ENCODE assay signal across 14 cellular contexts in the genomic region with DNA sequence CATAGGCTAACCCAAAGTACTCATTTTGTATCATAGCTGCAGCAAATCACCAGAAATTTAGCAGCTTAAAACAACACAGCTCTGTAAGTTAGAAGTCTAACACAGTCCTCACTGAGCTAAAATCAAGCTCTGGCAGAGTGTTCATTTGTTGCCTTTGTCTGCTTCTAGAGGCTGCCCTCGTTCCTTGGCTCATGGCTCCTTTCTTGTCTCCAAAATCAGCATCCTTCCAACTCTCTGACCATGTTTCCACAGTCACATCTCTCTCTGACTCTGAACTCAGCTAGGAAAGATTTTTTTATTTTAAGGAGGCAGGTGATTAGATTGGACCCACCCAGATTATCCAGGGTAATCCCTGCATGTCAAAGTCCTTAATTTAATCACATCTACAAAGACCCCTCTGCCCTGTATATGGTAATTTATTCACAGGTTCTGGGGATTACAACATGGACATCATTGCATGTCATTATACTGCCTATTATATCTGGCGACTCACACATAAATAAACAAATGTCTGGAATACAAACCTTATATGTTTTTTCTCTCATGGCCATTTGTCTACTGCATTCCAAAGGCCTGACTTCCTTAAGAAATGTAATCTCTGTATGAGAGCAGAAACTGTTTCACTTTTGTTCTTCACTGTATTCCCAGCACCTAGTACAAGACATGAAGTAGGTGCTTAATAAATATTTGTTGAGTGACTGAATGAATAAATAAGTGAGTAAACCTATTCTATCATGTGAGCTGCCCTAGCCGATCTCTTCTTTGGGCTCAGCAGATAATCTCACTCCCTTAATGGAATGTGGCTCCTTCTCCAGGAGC. TPM values are rescaled to one million over a fixed set of nuclear protein-coding genes. Genes with fewer than 3 reads are reported as not detected.
DNase-seq lines count a peak whose midpoint lies in the region; FAIRE-seq and TF ChIP-seq lines count a peak whose summit lies in the region.
"Had no signal": no experiment of that assay in that cellular context is flagged by ENCODE, and none has a peak within 500 bp of the region (broad histone marks: within the 10 kb centered on the region; RNA-seq: fewer than 3 reads in every experiment).

No MANE protein-coding gene starts in this region.

- H3K9me3 ChIP-seq in small intestine (ENCODE audit: control insufficient read depth, low read depth): no peaks in the 10 kb centered on the region
- H3K9me3 ChIP-seq: Peyer's patch had no signal

- 32 to 52% (median 50%) methylated on average over 3 of the region's 3 CpGs for WGBS in small intestine, 3 donors

- no peak for FAIRE-seq in small intestine (lab: Jason Lieb, UNC)
- FAIRE-seq: frontal cortex had no signal

- H3K27me3 ChIP-seq in small intestine (ENCODE audit: control insufficient read depth in 2 of 2, insufficient read depth in 2 of 2, low read length in 2 of 2): peaks cover 0 to 2% of the 10 kb centered on the region in 2 donors
- H3K27me3 ChIP-seq: Peyer's patch had no signal

- H3K4me3 ChIP-seq in WI38 (ENCODE audit: low read depth, low read length) (peak overlapping the region; percentile 32), fibroblast of pulmonary artery (replicated peaks; ENCODE audit: low read depth, low read length) (no peak overlapping the region), small intestine (ENCODE audit: low read depth in 1 of 2, low read length in 2 of 2) (no peak overlapping the region)
- H3K4me3 ChIP-seq: Peyer's patch had no signal

- no peaks in the 10 kb centered on the region for H3K4me1 ChIP-seq in small intestine (ENCODE audit: control insufficient read depth in 2 of 2, insufficient read depth in 1 of 2, low read depth in 1 of 2, low read length in 1 of 2)

- no peak for TF ChIP-seq CTCF in WI38 (IDR thresholded peaks at IDR 0.05; ENCODE audit: low read depth, low read length)
- TF ChIP-seq CTCF in fibroblast of pulmonary artery (IDR thresholded peaks at IDR 0.05; ENCODE audit: low read length, missing control alignments): no peak

- H3K36me3 ChIP-seq in small intestine (ENCODE audit: control insufficient read depth in 2 of 2, insufficient read depth in 2 of 2, low read length in 2 of 2): no peaks in the 10 kb centered on the region
- H3K36me3 ChIP-seq: Peyer's patch had no signal

- peak; percentile 80 for DNase-seq in HCEC 1CT
- DNase-seq in fibroblast of pulmonary artery (ENCODE audit: low read depth): peak; percentile 65
- peak; percentile 44 for DNase-seq in small intestine
- no peak for DNase-seq in RKO (ENCODE audit: low spot score)
- DNase-seq in SKM-1 treated with dmso at 0.1 percent for 144 hours (lab: John Stamatoyannopoulos, UW; ENCODE audit: unreplicated experiment): no peak
- DNase-seq in HuH-7 (ENCODE audit: low spot score): no peak
- DNase-seq in substantia nigra (lab: John Stamatoyannopoulos, UW): no peak
- DNase-seq: activated CD8-positive, alpha-beta memory T cell treated with anti-CD3 and anti-CD28 coated beads for 24 hours; COR-L47; islet precursor cell; naive thymus-derived CD8-positive, alpha-beta T cell; Peyer's patch had no signal

- H3K27ac ChIP-seq in small intestine (ENCODE audit: low read depth in 1 of 2, low read length in 1 of 2) (peak overlapping the region in 1 of 2 donors; percentile 27), substantia nigra (ENCODE audit: low read depth, low read length, poor library complexity, severe bottlenecking) (no peak overlapping the region)
- H3K27ac ChIP-seq: Peyer's patch had no signal

RNA-seq across cellular contexts. Expression of a gene that starts 15.1 kb away (rescaled TPM):
- polyA plus RNA-seq in small intestine: 10 to 100 TPM; 20.2 to 60.3 (median 40.9) TPM

Comparison
In these comparisons a context has a peak if more than half of its experiments do, and no peak if none do; other contexts are left out.
1. DNase-seq: peak in HCEC 1CT (single experiment), fibroblast of pulmonary artery (single experiment) and small intestine (single experiment); none in RKO (single experiment), SKM-1 treated with dmso at 0.1 percent for 144 hours (single experiment), HuH-7 (single experiment) and substantia nigra (0 of 49).